Comparison of ENCODE assay signal across 1 cellular context in genomic region chr17:51144266-51145022, GRCh38.
A peak's percentile ranks its signal among the peaks of the same experiment; 100 is the strongest.
TF ChIP-seq lines count a peak whose summit lies in the region.

No MANE protein-coding gene starts in this region.

TF ChIP-seq in HepG2, 621 proteins besides CTCF, POLR2A, EP300 and RAD21:
- no peak for TF ChIP-seq U2AF1 (optimal IDR thresholded peaks at IDR 0.05; ENCODE audit: low read depth, low read length)
- TF ChIP-seq MIXL1 (CRISPR knock-in tag; IDR thresholded peaks at IDR 0.05) = 0 out of 2 replicates have a peak, but pooled peaks have one; percentile 21
- TF ChIP-seq ZNF547 (CRISPR knock-in tag; IDR thresholded peaks at IDR 0.05) = no peak
- TF ChIP-seq ZNF362 (CRISPR knock-in tag; IDR thresholded peaks at IDR 0.05; ENCODE audit: borderline replicate concordance) = 0 out of 2 replicates have a peak, but pooled peaks have one; percentile 34
- TF ChIP-seq NR2F1 (CRISPR knock-in tag; IDR thresholded peaks at IDR 0.05) = no peak
